ENCODE assay signal across 1 cellular context in genomic region chr9:127896395-127897193, GRCh38.
TF ChIP-seq lines count a peak whose summit lies in the region.

No MANE protein-coding gene starts in this region.

TF ChIP-seq in H1, 55 proteins besides CTCF, POLR2A, EP300 and RAD21:
- TF ChIP-seq JUND (IDR thresholded peaks at IDR 0.05; ENCODE audit: low read length) (no peak), RBBP5 (IDR thresholded peaks at IDR 0.05; ENCODE audit: borderline replicate concordance, low read depth, low read length) (no peak), CREB1 (IDR thresholded peaks at IDR 0.05) (no peak), SUZ12 (IDR thresholded peaks at IDR 0.05; ENCODE audit: low read length) (no peak), GABPA (IDR thresholded peaks at IDR 0.05; ENCODE audit: borderline replicate concordance, insufficient read depth, low read length) (no peak), POLR2AphosphoS5 (IDR thresholded peaks at IDR 0.05; ENCODE audit: low read depth, low read length) (no peak), SRF (IDR thresholded peaks at IDR 0.05; ENCODE audit: low read depth, low read length) (no peak), RNF2 (IDR thresholded peaks at IDR 0.05; ENCODE audit: borderline replicate concordance, low read depth, low read length, missing control alignments, poor library complexity, severe bottlenecking) (no peak), KDM5A (IDR thresholded peaks at IDR 0.05; ENCODE audit: low read length) (no peak), CBX8 (IDR thresholded peaks at IDR 0.05; ENCODE audit: borderline replicate concordance, low read depth, low read length) (no peak), TAF1 (IDR thresholded peaks at IDR 0.05; ENCODE audit: low read depth, low read length) (no peak), BCL11A (IDR thresholded peaks at IDR 0.05; ENCODE audit: low read depth in 2 of 2, low read length in 2 of 2) (no peak), ZNF274 (IDR thresholded peaks at IDR 0.05; ENCODE audit: borderline replicate concordance, extremely low read depth, low read length) (no peak), POU5F1 (IDR thresholded peaks at IDR 0.05; ENCODE audit: low read depth, low read length) (no peak), KDM1A (IDR thresholded peaks at IDR 0.05; ENCODE audit: borderline replicate concordance, low read length) (no peak), PHF8 (conservative IDR thresholded peaks at IDR 0.05; ENCODE audit: low read depth, low read length) (no peak), TBP (IDR thresholded peaks at IDR 0.05; ENCODE audit: low read depth, low read length) (no peak)
